Comparison of ENCODE assay signal across 19 cellular contexts in the genomic region with DNA sequence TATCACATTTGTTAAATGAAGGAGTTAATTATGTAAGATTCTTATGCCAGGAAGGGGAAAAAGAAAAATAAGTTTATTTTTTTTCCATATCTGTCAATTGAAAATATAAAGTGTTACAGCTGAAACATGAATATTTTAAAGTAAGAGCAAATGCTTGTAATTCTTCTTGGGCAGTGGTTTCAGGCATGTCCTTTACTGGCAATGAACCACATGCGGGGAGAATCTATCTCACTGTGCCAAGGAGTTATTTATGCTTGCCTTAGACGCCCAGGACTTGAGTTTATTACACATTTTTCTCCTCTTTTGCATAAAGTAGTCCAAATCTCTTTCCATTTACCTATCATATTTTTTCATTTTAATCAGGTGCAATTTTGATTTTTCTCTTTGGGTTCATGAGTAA.
"Had no signal": no experiment of that assay in that cellular context is flagged by ENCODE, and none has a peak within 500 bp of the region (broad histone marks: within the 10 kb centered on the region; RNA-seq: fewer than 3 reads in every experiment).

No MANE protein-coding gene starts in this region.

- DNase-seq: activated CD4-positive, alpha-beta T cell treated with anti-CD3 and anti-CD28 coated beads for 4 hours; activated CD8-positive, alpha-beta T cell treated with anti-CD3 and anti-CD28 coated beads for 36 hours; activated gamma-delta T cell; activated T-cell treated with anti-CD3 and anti-CD28 coated beads, Interleukin-2, amount 50 U/mL, for 4 hours; dorsolateral prefrontal cortex; endodermal cell; foreskin fibroblast; glutamatergic neuron; hypothalamus; mesendoderm; nephron progenitor cell; right cardiac atrium; stimulated activated CD4-positive, alpha-beta T cell treated with anti-CD3 and anti-CD28 coated beads, Interleukin-4, amount 100 ng/mL, for 4 hours; stimulated activated CD8-positive, alpha-beta memory T cell treated with anti-CD3 and anti-CD28 coated beads, Interleukin-4, amount 100 ng/mL, for 48 hours; stimulated activated naive CD8-positive, alpha-beta T cell treated with anti-CD3 and anti-CD28 coated beads, Interleukin-15, Interleukin-2, amounts not matched to agents 100 U/mL and 50 U/mL, for 24 hours; T-helper 2 cell had no signal

- H3K4me3 ChIP-seq: dorsolateral prefrontal cortex, prostate gland, smooth muscle cell had no signal

- ATAC-seq: activated CD8-positive, alpha-beta T cell treated with anti-CD3 and anti-CD28 coated beads for 36 hours; activated T-cell treated with anti-CD3 and anti-CD28 coated beads, Interleukin-2, amount 50 U/mL, for 4 hours; right cardiac atrium; stimulated activated naive CD8-positive, alpha-beta T cell treated with anti-CD3 and anti-CD28 coated beads, Interleukin-15, Interleukin-2, amounts not matched to agents 100 U/mL and 50 U/mL, for 24 hours; WTC11 had no signal
